In genomic region chr1:26960625-26960966, GRCh38 we compare ENCODE assay signal across 8 cellular contexts. TPM values are rescaled to one million over a fixed set of nuclear protein-coding genes. Genes with fewer than 3 reads are reported as not detected.
DNase-seq lines count a peak whose midpoint lies in the region; ATAC-seq and TF ChIP-seq lines count a peak whose summit lies in the region.

No MANE protein-coding gene starts in this region.

- H4K20me1 ChIP-seq in hepatocyte (ENCODE audit: insufficient read depth, poor library complexity, severe bottlenecking), result no peaks in the 10 kb centered on the region

- H3K4me3 Mint-ChIP-seq in activated B cell treated with CpG ODN at 0.5 μM for 24 hours, result peak overlapping the region; percentile 79
- peak overlapping the region; percentile 86 for H3K4me3 Mint-ChIP-seq in progenitor cell of endocrine pancreas (ENCODE audit: low read depth)

- H3K4me2 ChIP-seq in hepatocyte, result peak overlapping the region; percentile 77

- intact Hi-C loops in activated B cell treated with CpG ODN at 0.5 μM for 24 hours (cut with micrococcal nuclease), result loop anchor here (1.0 kb wide), 1 partner anchor 39 kb away; the partner anchor contains the start of gene NUDC

- peaks cover 29% of the 10 kb centered on the region; the same call in 1 of the 2 replicates for H3K27me3 ChIP-seq in H7 (ENCODE audit: control insufficient read depth, insufficient read depth, low read length)
- H3K27me3 ChIP-seq in hepatocyte, result peaks cover 14% of the 10 kb centered on the region

- H3K4me3 ChIP-seq in H7 (ENCODE audit: insufficient read depth, low read depth, low read length) (peak overlapping the region; percentile 91), hepatocyte (peak overlapping the region; percentile 7)

- H3K27me3 Mint-ChIP-seq in activated B cell treated with CpG ODN at 0.5 μM for 24 hours (peaks cover 15% of the 10 kb centered on the region), progenitor cell of endocrine pancreas (no peaks in the 10 kb centered on the region)

- WGBS in hepatocyte (ENCODE audit: low lambda C conversion rate, missing lambda C conversion rate), result 0% methylated on average over 3 of the region's 3 CpGs

- peak overlapping the region; percentile 53 for H3K27ac Mint-ChIP-seq in activated B cell treated with CpG ODN at 0.5 μM for 24 hours
- H3K27ac Mint-ChIP-seq in progenitor cell of endocrine pancreas, result peak overlapping the region; percentile 95

- ATAC-seq in activated B cell treated with CpG ODN at 0.5 μM for 24 hours (ENCODE audit: low read depth), result no peak

- H3K36me3 Mint-ChIP-seq in activated B cell treated with CpG ODN at 0.5 μM for 24 hours (ENCODE audit: low read depth) (no peaks in the 10 kb centered on the region), progenitor cell of endocrine pancreas (ENCODE audit: insufficient read depth) (peaks cover 6% of the 10 kb centered on the region)

- no peaks in the 10 kb centered on the region for H3K36me3 ChIP-seq in H7 (replicated peaks; ENCODE audit: control insufficient read depth, insufficient read depth, low read length)
- no peaks in the 10 kb centered on the region for H3K36me3 ChIP-seq in hepatocyte (replicated peaks; ENCODE audit: insufficient read depth, low read depth)

- H3K4me1 Mint-ChIP-seq in activated B cell treated with CpG ODN at 0.5 μM for 24 hours (peaks cover 14% of the 10 kb centered on the region), progenitor cell of endocrine pancreas (ENCODE audit: low read depth) (peaks cover 11% of the 10 kb centered on the region)

- no peaks in the 10 kb centered on the region for H3K9me2 ChIP-seq in hepatocyte (replicated peaks; ENCODE audit: insufficient read depth)

- H3K9me3 Mint-ChIP-seq in activated B cell treated with CpG ODN at 0.5 μM for 24 hours, result no peaks in the 10 kb centered on the region
- peaks cover 5% of the 10 kb centered on the region for H3K9me3 Mint-ChIP-seq in progenitor cell of endocrine pancreas (ENCODE audit: low read depth)

- H3K79me2 ChIP-seq in hepatocyte, result peaks cover 40% of the 10 kb centered on the region

- CTCF ChIA-PET in activated B cell treated with CpG ODN at 0.5 μM for 24 hours (lab: Charles Lee), result no interaction called here

- no peaks in the 10 kb centered on the region for H3K9me3 ChIP-seq in hepatocyte (ENCODE audit: low read depth)

- POLR2A ChIA-PET in activated B cell treated with CpG ODN at 0.5 μM for 24 hours (lab: Charles Lee), result no interaction called here

- peak overlapping the region; percentile 73 for H3K27ac ChIP-seq in hepatocyte

- H3K4me1 ChIP-seq in hepatocyte (ENCODE audit: insufficient read depth), result peaks cover 5% of the 10 kb centered on the region

- peak overlapping the region; percentile 56 for H2AFZ ChIP-seq in hepatocyte

- TF ChIP-seq CTCF in activated B cell treated with CpG ODN at 0.5 μM for 24 hours (IDR thresholded peaks at IDR 0.05) (no peak), hepatocyte (IDR thresholded peaks at IDR 0.05; ENCODE audit: poor library complexity) (no peak), progenitor cell of endocrine pancreas (IDR thresholded peaks at IDR 0.05; ENCODE audit: unreplicated experiment) (no peak)

- no peak for DNase-seq in H7
- DNase-seq in activated B cell treated with CpG ODN at 0.5 μM for 24 hours, result no peak
- DNase-seq in hepatocyte (ENCODE audit: low spot score), result no peak
- no peak for DNase-seq in progenitor cell of endocrine pancreas (ENCODE audit: low spot score, unreplicated experiment)
- DNase-seq in NCI-H1417 treated with DMSO at 0.1 percent for 48 hours (lab: John Stamatoyannopoulos, UW), result no peak
- DNase-seq in NCI-H2171 (lab: John Stamatoyannopoulos, UW), result no peak
- no peak for DNase-seq in T-helper 9 cell
- DNase-seq in GDM1 (lab: John Stamatoyannopoulos, UW), result no peak

RNA-seq across cellular contexts. Expression of gene KDF1, which starts 0.3 kb away (rescaled TPM):
- 14.4 and 14.6 TPM in 2 replicates for total RNA-seq in H7 (2014; rRNA removed; shearing (Covaris generic))
- 0.59 and 0.75 TPM in 2 replicates for total RNA-seq in activated B cell treated with CpG ODN at 0.5 μM for 24 hours
- 10.5 and 18.1 TPM in 2 replicates for total RNA-seq in hepatocyte
- polyA plus RNA-seq in hepatocyte, result 17.2 and 21.9 TPM in 2 replicates
- 22.2 and 26.1 TPM in 2 replicates for total RNA-seq in progenitor cell of endocrine pancreas

RNA-seq across cellular contexts. Expression of gene TRNP1, which starts 32.9 kb away (rescaled TPM):
- 28.9 and 30.5 TPM in 2 replicates for total RNA-seq in H7 (2014; rRNA removed; shearing (Covaris generic))
- total RNA-seq in activated B cell treated with CpG ODN at 0.5 μM for 24 hours (0.24 and 0.44 TPM in 2 replicates), hepatocyte (67.4 and 92.5 TPM in 2 replicates), progenitor cell of endocrine pancreas (48.8 and 49.3 TPM in 2 replicates)
- polyA plus RNA-seq in hepatocyte, result 137 and 145 TPM in 2 replicates

RNA-seq across cellular contexts. Expression of gene NUDC, which starts 39.1 kb away (rescaled TPM):
- 65.3 and 76.4 TPM in 2 replicates for total RNA-seq in H7 (2014; rRNA removed; shearing (Covaris generic))
- total RNA-seq in activated B cell treated with CpG ODN at 0.5 μM for 24 hours, result 71.7 and 73.7 TPM in 2 replicates
- total RNA-seq in hepatocyte, result 29.5 and 34.4 TPM in 2 replicates
- polyA plus RNA-seq in hepatocyte, result 125 and 127 TPM in 2 replicates
- total RNA-seq in progenitor cell of endocrine pancreas, result 93.5 and 101 TPM in 2 replicates

RNA-seq across cellular contexts. Expression of gene NR0B2, which starts 46.8 kb away (rescaled TPM):
- not detected in 2 replicates for total RNA-seq in H7 (2014; rRNA removed; shearing (Covaris generic))
- not detected in 2 replicates for total RNA-seq in activated B cell treated with CpG ODN at 0.5 μM for 24 hours
- 37.4 and 39.1 TPM in 2 replicates for total RNA-seq in hepatocyte
- 57.5 and 68.1 TPM in 2 replicates for polyA plus RNA-seq in hepatocyte
- 10.3 and 11.9 TPM in 2 replicates for total RNA-seq in progenitor cell of endocrine pancreas

RNA-seq across cellular contexts. Expression of gene TENT5B, which starts 52.1 kb away (rescaled TPM):
- 128 and 154 TPM in 2 replicates for total RNA-seq in H7 (2014; rRNA removed; shearing (Covaris generic))
- total RNA-seq in activated B cell treated with CpG ODN at 0.5 μM for 24 hours, result not detected in 2 replicates
- total RNA-seq in hepatocyte, result 21.0 and 26.0 TPM in 2 replicates
- polyA plus RNA-seq in hepatocyte, result 56.0 and 60.7 TPM in 2 replicates
- total RNA-seq in progenitor cell of endocrine pancreas, result 5.1 and 5.7 TPM in 2 replicates

Comparison
In these comparisons a context has a peak if more than half of its experiments do, and no peak if none do; other contexts are left out.
1. RNA of gene TRNP1, which starts 32.9 kb away (total RNA-seq): 67.4 to 92.5 TPM in hepatocyte, 48.8 to 49.3 TPM in progenitor cell of endocrine pancreas and 28.9 to 30.5 TPM in H7; 0.24 to 0.44 TPM in activated B cell treated with CpG ODN at 0.5 μM for 24 hours; every median in the first group is over 10 times any median in the second.